9 cellular contexts compared by ENCODE assay signal in genomic region chr22:33578752-33579151, GRCh38.
"Had no signal": no experiment of that assay in that cellular context is flagged by ENCODE, and none has a peak within 500 bp of the region (broad histone marks: within the 10 kb centered on the region; RNA-seq: fewer than 3 reads in every experiment).

No MANE protein-coding gene starts in this region.

- H3K36me3 ChIP-seq: ascending aorta, prostate gland, thoracic aorta, upper lobe of right lung had no signal

- H3K27ac ChIP-seq: ascending aorta, prostate gland, thoracic aorta, upper lobe of right lung had no signal

- H3K4me3 ChIP-seq: ascending aorta, prostate gland, thoracic aorta, upper lobe of right lung had no signal

- H3K9me3 Mint-ChIP-seq: activated T-helper 2 cell treated with anti-CD3 and anti-CD28 coated beads, Interferon-gamma antibody, Interleukin-2, Interleukin-4, amounts not matched to agents 10 μg/mL and 5 μg/mL and 100 μg/mL, durations not matched to agents 14 hours and 24 hours and 36 hours; natural killer cell treated with Interleukin-12 subunit alpha and Interleukin-12 subunit beta and Interleukin-15 and Interleukin-18, amount 100 ng/mL, for 72 hours had no signal

- H3K4me1 ChIP-seq: ascending aorta, prostate gland had no signal

- DNase-seq: upper lobe of right lung had no signal

- H3K4me1 Mint-ChIP-seq: activated naive CD4-positive, alpha-beta T cell treated with anti-CD3 and anti-CD28 coated beads, Interleukin-2, amount 10 ng/mL, durations not matched to agents 7 days and 5 days had no signal

- H3K9me3 ChIP-seq: ascending aorta, prostate gland, thoracic aorta, upper lobe of right lung had no signal

- H3K27me3 ChIP-seq: ascending aorta, upper lobe of right lung had no signal

- H3K36me3 Mint-ChIP-seq: activated naive CD4-positive, alpha-beta T cell treated with anti-CD3 and anti-CD28 coated beads, Interleukin-2, amount 10 ng/mL, durations not matched to agents 7 days and 5 days; natural killer cell treated with Interleukin-12 subunit alpha and Interleukin-12 subunit beta and Interleukin-15 and Interleukin-18, amount 100 ng/mL, for 72 hours had no signal

- H3K4me3 Mint-ChIP-seq: activated naive CD4-positive, alpha-beta T cell treated with anti-CD3 and anti-CD28 coated beads, Interleukin-2, amount 10 ng/mL, durations not matched to agents 7 days and 5 days; natural killer cell treated with Interleukin-12 subunit alpha and Interleukin-12 subunit beta and Interleukin-15 and Interleukin-18, amount 100 ng/mL, for 72 hours had no signal

- H3K27ac Mint-ChIP-seq: activated naive CD4-positive, alpha-beta T cell treated with anti-CD3 and anti-CD28 coated beads, Interleukin-2, amount 10 ng/mL, durations not matched to agents 7 days and 5 days; activated T-helper 2 cell treated with anti-CD3 and anti-CD28 coated beads, Interferon-gamma antibody, Interleukin-2, Interleukin-4, amounts not matched to agents 10 μg/mL and 5 μg/mL and 100 μg/mL, durations not matched to agents 14 hours and 24 hours and 36 hours; natural killer cell treated with Interleukin-12 subunit alpha and Interleukin-12 subunit beta and Interleukin-15 and Interleukin-18, amount 100 ng/mL, for 72 hours had no signal

- H3K27me3 Mint-ChIP-seq: activated naive CD4-positive, alpha-beta T cell treated with anti-CD3 and anti-CD28 coated beads, Interleukin-2, amount 10 ng/mL, durations not matched to agents 7 days and 5 days; natural killer cell treated with Interleukin-12 subunit alpha and Interleukin-12 subunit beta and Interleukin-15 and Interleukin-18, amount 100 ng/mL, for 72 hours had no signal

- FAIRE-seq: bronchial epithelial cell, frontal cortex had no signal
